Comparison of ENCODE assay signal across 10 cellular contexts in genomic region chr5:1661831-1662558, GRCh38.
"Had no signal": no experiment of that assay in that cellular context is flagged by ENCODE, and none has a peak within 500 bp of the region (broad histone marks: within the 10 kb centered on the region; RNA-seq: fewer than 3 reads in every experiment).

No MANE protein-coding gene starts in this region.

- H3K4me3 ChIP-seq: mucosa of descending colon, thyroid gland, vagina had no signal

- ATAC-seq: mucosa of descending colon, natural killer cell had no signal

- H3K27ac ChIP-seq: thyroid gland, vagina had no signal

- DNase-seq: activated naive CD4-positive, alpha-beta T cell treated with anti-CD3 and anti-CD28 coated beads, Interleukin-2, amount 50 U/mL, for 16 hours; amygdala; kidney glomerular epithelial cell; mammary epithelial cell; mucosa of descending colon; natural killer cell; stimulated activated CD4-positive, alpha-beta T cell treated with anti-CD3 and anti-CD28 coated beads, Interleukin-4, amount 100 ng/mL, for 24 hours; SW 1271; thyroid gland had no signal

- H3K27me3 ChIP-seq: vagina had no signal

- H3K36me3 ChIP-seq: thyroid gland, vagina had no signal

- H3K9me3 ChIP-seq: mucosa of descending colon, thyroid gland, vagina had no signal
